1 cellular context compared by ENCODE assay signal in the genomic region with DNA sequence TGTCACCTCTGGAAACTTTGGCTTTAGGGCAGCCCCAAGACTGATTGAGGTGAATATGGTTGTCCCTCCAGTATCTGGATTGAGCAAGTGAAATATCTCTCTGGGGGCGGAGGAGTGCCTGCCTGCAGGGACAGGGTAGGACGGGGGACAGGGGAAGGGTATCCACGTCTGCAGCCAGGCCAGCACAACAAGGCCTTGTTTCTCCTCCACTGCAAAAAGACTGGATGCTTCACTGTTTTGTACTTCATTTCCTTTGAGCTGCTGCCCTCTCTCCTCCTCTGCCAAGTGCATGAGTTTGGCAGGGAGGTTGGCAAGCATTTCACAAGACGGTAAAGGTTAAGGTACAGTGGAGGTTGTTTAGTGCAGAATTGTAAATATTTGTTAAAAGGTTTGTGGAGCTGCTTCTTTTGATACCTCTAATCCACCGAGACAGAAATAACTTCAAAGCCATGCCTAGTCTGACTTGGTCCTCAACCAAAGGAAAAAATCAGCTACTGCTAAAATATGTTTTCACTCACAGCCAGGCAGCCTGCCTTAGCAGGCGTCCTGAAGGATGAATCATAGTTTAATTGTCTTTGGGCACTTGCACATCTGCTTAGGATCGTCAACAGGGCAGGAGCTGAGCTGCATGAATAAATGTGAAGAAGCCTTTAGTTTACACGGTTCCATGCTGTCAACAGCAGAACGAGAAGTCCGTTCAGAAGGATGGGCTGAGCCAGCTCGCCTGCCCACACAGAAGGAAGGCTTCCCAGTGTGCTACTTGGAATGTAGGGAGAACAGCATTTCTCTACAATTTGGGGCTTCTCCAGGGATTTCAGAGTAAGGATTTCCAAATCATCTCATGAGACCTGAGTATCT.
TF ChIP-seq lines count a peak whose summit lies in the region.

No MANE protein-coding gene starts in this region.

TF ChIP-seq in HepG2, 621 proteins besides CTCF, POLR2A, EP300 and RAD21 (continued from another document and continues in another):
- TF ChIP-seq PITX1 (CRISPR knock-in tag; IDR thresholded peaks at IDR 0.05) (peak; percentile 100), EEA1 (CRISPR knock-in tag; IDR thresholded peaks at IDR 0.05; ENCODE audit: borderline replicate concordance) (no peak), MAZ (IDR thresholded peaks at IDR 0.05; ENCODE audit: borderline replicate concordance, low read depth, low read length) (peak; percentile 15; the same call in 1 of the 2 replicates), MAZ (CRISPR knock-in tag; IDR thresholded peaks at IDR 0.05; ENCODE audit: low read depth) (peak; percentile 80), ZNF776 (CRISPR knock-in tag; IDR thresholded peaks at IDR 0.05) (no peak; the same call in 1 of the 2 replicates), NBN (conservative IDR thresholded peaks at IDR 0.05) (no peak), TGIF2 (CRISPR knock-in tag; IDR thresholded peaks at IDR 0.05) (peak; percentile 52; the same call in 1 of the 2 replicates), PAF1 (CRISPR knock-in tag; IDR thresholded peaks at IDR 0.05) (peak; percentile 67; the same call in 1 of the 2 replicates), MAFK (conservative IDR thresholded peaks at IDR 0.05 in 1 of 2, IDR thresholded peaks at IDR 0.05 in 1 of 2; ENCODE audit: low read length in 2 of 2) (no peak), PHB2 (IDR thresholded peaks at IDR 0.05; ENCODE audit: partially characterized antibody) (no peak), GPBP1L1 (CRISPR knock-in tag; IDR thresholded peaks at IDR 0.05) (no peak), CENPX (CRISPR knock-in tag; IDR thresholded peaks at IDR 0.05) (no peak), HOXA9 (CRISPR knock-in tag; IDR thresholded peaks at IDR 0.05; ENCODE audit: borderline replicate concordance) (peak; percentile 90; the same call in 1 of the 2 replicates), ZNF768 (CRISPR knock-in tag; IDR thresholded peaks at IDR 0.05) (no peak), FOXK2 (IDR thresholded peaks at IDR 0.05) (peak; percentile 64; the same call in 1 of the 2 replicates), ARNT (IDR thresholded peaks at IDR 0.05) (no peak), SP140L (CRISPR knock-in tag; IDR thresholded peaks at IDR 0.05; ENCODE audit: borderline replicate concordance) (peak; percentile 93; the same call in 1 of the 2 replicates), FOXK1 (CRISPR knock-in tag; IDR thresholded peaks at IDR 0.05; ENCODE audit: borderline replicate concordance, low read depth) (peak; percentile 95), ZNF782 (CRISPR knock-in tag; IDR thresholded peaks at IDR 0.05; ENCODE audit: borderline replicate concordance) (peak; percentile 61; the same call in 1 of the 2 replicates), ARID2 (CRISPR knock-in tag; IDR thresholded peaks at IDR 0.05; ENCODE audit: borderline replicate concordance) (peak; percentile 99), RXRB (CRISPR knock-in tag; IDR thresholded peaks at IDR 0.05; ENCODE audit: borderline replicate concordance) (peak; percentile 97), SKI (IDR thresholded peaks at IDR 0.05; ENCODE audit: partially characterized antibody) (peak; percentile 97), HNRNPL (IDR thresholded peaks at IDR 0.05; ENCODE audit: low read depth, low read length) (peak; percentile 95), ZC3H13 (CRISPR knock-in tag; IDR thresholded peaks at IDR 0.05) (no peak), HHEX (CRISPR knock-in tag; IDR thresholded peaks at IDR 0.05) (peak; percentile 95), ZNF441 (CRISPR knock-in tag; IDR thresholded peaks at IDR 0.05; ENCODE audit: borderline replicate concordance) (peak; percentile 68; the same call in 1 of the 2 replicates), TP53 (CRISPR knock-in tag; conservative IDR thresholded peaks at IDR 0.05) (no peak), ASH2L (IDR thresholded peaks at IDR 0.05; ENCODE audit: insufficient read length, low read depth, low read length) (peak; percentile 98), ZNF841 (CRISPR knock-in tag; IDR thresholded peaks at IDR 0.05; ENCODE audit: borderline replicate concordance) (no peak; the same call in 1 of the 2 replicates), LCORL (IDR thresholded peaks at IDR 0.05) (peak; percentile 72), LCORL (CRISPR knock-in tag; IDR thresholded peaks at IDR 0.05) (peak; percentile 92), NFKBIZ (CRISPR knock-in tag; IDR thresholded peaks at IDR 0.05) (peak; percentile 99), NPAS2 (CRISPR knock-in tag; IDR thresholded peaks at IDR 0.05; ENCODE audit: borderline replicate concordance) (no peak; the same call in 1 of the 2 replicates), GATA4 (IDR thresholded peaks at IDR 0.05; ENCODE audit: borderline replicate concordance, low read depth) (peak; percentile 95; the same call in 1 of the 2 replicates), ZBTB8A (CRISPR knock-in tag; IDR thresholded peaks at IDR 0.05; ENCODE audit: borderline replicate concordance, low read depth) (no peak), PRDM15 (CRISPR knock-in tag; IDR thresholded peaks at IDR 0.05) (peak; percentile 59; the same call in 1 of the 2 replicates), JUNB (CRISPR knock-in tag; IDR thresholded peaks at IDR 0.05; ENCODE audit: borderline replicate concordance) (peak; percentile 87; the same call in 1 of the 2 replicates), PCBP2 (optimal IDR thresholded peaks at IDR 0.05; ENCODE audit: low read depth, low read length, poor library complexity, severe bottlenecking) (no peak), ZNF850 (CRISPR knock-in tag; conservative IDR thresholded peaks at IDR 0.05) (0 out of 2 replicates have a peak, but pooled peaks have one; percentile 65), ZNF354B (CRISPR knock-in tag; IDR thresholded peaks at IDR 0.05) (peak; percentile 74; the same call in 1 of the 2 replicates), ZNF30 (CRISPR knock-in tag; IDR thresholded peaks at IDR 0.05) (no peak), NR1H2 (CRISPR knock-in tag; IDR thresholded peaks at IDR 0.05; ENCODE audit: borderline replicate concordance, low read depth) (no peak; the same call in 1 of the 2 replicates), ATF7-NPFF (CRISPR knock-in tag; IDR thresholded peaks at IDR 0.05; ENCODE audit: low read depth) (no peak), ZNF207 (IDR thresholded peaks at IDR 0.05; ENCODE audit: borderline replicate concordance) (no peak), ZFP37 (CRISPR knock-in tag; IDR thresholded peaks at IDR 0.05; ENCODE audit: borderline replicate concordance) (peak; percentile 90; the same call in 1 of the 2 replicates)
- TF ChIP-seq, protein P1, sequence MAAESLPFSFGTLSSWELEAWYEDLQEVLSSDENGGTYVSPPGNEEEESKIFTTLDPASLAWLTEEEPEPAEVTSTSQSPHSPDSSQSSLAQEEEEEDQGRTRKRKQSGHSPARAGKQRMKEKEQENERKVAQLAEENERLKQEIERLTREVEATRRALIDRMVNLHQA (CRISPR knock-in tag; IDR thresholded peaks at IDR 0.05) = peak; percentile 69; the same call in 1 of the 2 replicates
- TF ChIP-seq, protein P2, sequence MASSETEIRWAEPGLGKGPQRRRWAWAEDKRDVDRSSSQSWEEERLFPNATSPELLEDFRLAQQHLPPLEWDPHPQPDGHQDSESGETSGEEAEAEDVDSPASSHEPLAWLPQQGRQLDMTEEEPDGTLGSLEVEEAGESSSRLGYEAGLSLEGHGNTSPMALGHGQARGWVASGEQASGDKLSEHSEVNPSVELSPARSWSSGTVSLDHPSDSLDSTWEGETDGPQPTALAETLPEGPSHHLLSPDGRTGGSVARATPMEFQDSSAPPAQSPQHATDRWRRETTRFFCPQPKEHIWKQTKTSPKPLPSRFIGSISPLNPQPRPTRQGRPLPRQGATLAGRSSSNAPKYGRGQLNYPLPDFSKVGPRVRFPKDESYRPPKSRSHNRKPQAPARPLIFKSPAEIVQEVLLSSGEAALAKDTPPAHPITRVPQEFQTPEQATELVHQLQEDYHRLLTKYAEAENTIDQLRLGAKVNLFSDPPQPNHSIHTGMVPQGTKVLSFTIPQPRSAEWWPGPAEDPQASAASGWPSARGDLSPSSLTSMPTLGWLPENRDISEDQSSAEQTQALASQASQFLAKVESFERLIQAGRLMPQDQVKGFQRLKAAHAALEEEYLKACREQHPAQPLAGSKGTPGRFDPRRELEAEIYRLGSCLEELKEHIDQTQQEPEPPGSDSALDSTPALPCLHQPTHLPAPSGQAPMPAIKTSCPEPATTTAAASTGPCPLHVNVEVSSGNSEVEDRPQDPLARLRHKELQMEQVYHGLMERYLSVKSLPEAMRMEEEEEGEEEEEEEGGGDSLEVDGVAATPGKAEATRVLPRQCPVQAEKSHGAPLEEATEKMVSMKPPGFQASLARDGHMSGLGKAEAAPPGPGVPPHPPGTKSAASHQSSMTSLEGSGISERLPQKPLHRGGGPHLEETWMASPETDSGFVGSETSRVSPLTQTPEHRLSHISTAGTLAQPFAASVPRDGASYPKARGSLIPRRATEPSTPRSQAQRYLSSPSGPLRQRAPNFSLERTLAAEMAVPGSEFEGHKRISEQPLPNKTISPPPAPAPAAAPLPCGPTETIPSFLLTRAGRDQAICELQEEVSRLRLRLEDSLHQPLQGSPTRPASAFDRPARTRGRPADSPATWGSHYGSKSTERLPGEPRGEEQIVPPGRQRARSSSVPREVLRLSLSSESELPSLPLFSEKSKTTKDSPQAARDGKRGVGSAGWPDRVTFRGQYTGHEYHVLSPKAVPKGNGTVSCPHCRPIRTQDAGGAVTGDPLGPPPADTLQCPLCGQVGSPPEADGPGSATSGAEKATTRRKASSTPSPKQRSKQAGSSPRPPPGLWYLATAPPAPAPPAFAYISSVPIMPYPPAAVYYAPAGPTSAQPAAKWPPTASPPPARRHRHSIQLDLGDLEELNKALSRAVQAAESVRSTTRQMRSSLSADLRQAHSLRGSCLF (CRISPR knock-in tag; IDR thresholded peaks at IDR 0.05; ENCODE audit: borderline replicate concordance) = no peak
- TF ChIP-seq, protein P3, sequence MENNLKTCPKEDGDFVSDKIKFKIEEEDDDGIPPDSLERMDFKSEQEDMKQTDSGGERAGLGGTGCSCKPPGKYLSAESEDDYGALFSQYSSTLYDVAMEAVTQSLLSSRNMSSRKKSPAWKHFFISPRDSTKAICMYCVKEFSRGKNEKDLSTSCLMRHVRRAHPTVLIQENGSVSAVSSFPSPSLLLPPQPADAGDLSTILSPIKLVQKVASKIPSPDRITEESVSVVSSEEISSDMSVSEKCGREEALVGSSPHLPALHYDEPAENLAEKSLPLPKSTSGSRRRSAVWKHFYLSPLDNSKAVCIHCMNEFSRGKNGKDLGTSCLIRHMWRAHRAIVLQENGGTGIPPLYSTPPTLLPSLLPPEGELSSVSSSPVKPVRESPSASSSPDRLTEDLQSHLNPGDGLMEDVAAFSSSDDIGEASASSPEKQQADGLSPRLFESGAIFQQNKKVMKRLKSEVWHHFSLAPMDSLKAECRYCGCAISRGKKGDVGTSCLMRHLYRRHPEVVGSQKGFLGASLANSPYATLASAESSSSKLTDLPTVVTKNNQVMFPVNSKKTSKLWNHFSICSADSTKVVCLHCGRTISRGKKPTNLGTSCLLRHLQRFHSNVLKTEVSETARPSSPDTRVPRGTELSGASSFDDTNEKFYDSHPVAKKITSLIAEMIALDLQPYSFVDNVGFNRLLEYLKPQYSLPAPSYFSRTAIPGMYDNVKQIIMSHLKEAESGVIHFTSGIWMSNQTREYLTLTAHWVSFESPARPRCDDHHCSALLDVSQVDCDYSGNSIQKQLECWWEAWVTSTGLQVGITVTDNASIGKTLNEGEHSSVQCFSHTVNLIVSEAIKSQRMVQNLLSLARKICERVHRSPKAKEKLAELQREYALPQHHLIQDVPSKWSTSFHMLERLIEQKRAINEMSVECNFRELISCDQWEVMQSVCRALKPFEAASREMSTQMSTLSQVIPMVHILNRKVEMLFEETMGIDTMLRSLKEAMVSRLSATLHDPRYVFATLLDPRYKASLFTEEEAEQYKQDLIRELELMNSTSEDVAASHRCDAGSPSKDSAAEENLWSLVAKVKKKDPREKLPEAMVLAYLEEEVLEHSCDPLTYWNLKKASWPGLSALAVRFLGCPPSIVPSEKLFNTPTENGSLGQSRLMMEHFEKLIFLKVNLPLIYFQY (CRISPR knock-in tag; IDR thresholded peaks at IDR 0.05; ENCODE audit: borderline replicate concordance) = 0 out of 2 replicates have a peak, but pooled peaks have one; percentile 15
- TF ChIP-seq, protein P4, sequence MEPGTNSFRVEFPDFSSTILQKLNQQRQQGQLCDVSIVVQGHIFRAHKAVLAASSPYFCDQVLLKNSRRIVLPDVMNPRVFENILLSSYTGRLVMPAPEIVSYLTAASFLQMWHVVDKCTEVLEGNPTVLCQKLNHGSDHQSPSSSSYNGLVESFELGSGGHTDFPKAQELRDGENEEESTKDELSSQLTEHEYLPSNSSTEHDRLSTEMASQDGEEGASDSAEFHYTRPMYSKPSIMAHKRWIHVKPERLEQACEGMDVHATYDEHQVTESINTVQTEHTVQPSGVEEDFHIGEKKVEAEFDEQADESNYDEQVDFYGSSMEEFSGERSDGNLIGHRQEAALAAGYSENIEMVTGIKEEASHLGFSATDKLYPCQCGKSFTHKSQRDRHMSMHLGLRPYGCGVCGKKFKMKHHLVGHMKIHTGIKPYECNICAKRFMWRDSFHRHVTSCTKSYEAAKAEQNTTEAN (CRISPR knock-in tag; conservative IDR thresholded peaks at IDR 0.05) = peak; percentile 93
